ENCODE assay signal across 8 cellular contexts in genomic region chr2:227460079-227460485, GRCh38. TPM values are rescaled to one million over a fixed set of nuclear protein-coding genes. Genes with fewer than 3 reads are reported as not detected.
DNase-seq lines count a peak whose midpoint lies in the region; ATAC-seq, FAIRE-seq and TF ChIP-seq lines count a peak whose summit lies in the region.

No MANE protein-coding gene starts in this region.

- ATAC-seq in T-cell (replicated peaks in 1 of 4) = peak; percentile 68 to 76 (median 73)

- peak overlapping the region in 2 of 3 donors; percentile 39 to 55 for H3K4me3 Mint-ChIP-seq in T-cell
- H3K4me3 Mint-ChIP-seq in activated naive CD8-positive, alpha-beta T cell = peak overlapping the region; percentile 74

- H3K4me3 ChIP-seq in SJCRH30 (no peak overlapping the region), smooth muscle cell (no peak overlapping the region)

- H3K79me2 ChIP-seq in smooth muscle cell (ENCODE audit: low read depth) = no peaks in the 10 kb centered on the region

- peak; percentile 93 for FAIRE-seq in H54 (lab: Jason Lieb, UNC)

- H3K27me3 Mint-ChIP-seq in T-cell = no peaks in the 10 kb centered on the region
- H3K27me3 Mint-ChIP-seq in activated naive CD8-positive, alpha-beta T cell = no peaks in the 10 kb centered on the region

- DNase-seq in AG08395 (ENCODE audit: low spot score) (peak; percentile 41), H54 (ENCODE audit: insufficient read length, low spot score) (peak; percentile 70), T-cell (peak in 33 of 34 experiments; percentile 17 to 63 (median 45)), SJCRH30 (no peak), NCI-H1930 (lab: John Stamatoyannopoulos, UW) (no peak), smooth muscle cell (lab: John Stamatoyannopoulos, UW; ENCODE audit: unreplicated experiment) (no peak)
- peak in 2 of 3 donors; percentile 61 to 76 for DNase-seq in stimulated activated CD4-positive, alpha-beta T cell treated with anti-CD3 and anti-CD28 coated beads, TNF-alpha, amount 100 ng/mL, for 48 hours (ENCODE audit: low read depth in 3 of 3)

- H4K20me1 ChIP-seq in smooth muscle cell (ENCODE audit: low read depth) = no peaks in the 10 kb centered on the region

- H3K27me3 ChIP-seq in SJCRH30 = no peaks in the 10 kb centered on the region
- H3K27me3 ChIP-seq in smooth muscle cell (ENCODE audit: low read depth) = no peaks in the 10 kb centered on the region

- 32% methylated on average over 8 of the region's 8 CpGs for WGBS in smooth muscle cell (ENCODE audit: low lambda C conversion rate)

- H3K4me1 Mint-ChIP-seq in T-cell = peaks cover 55 to 67% (median 62%) of the 10 kb centered on the region in 3 donors
- H3K4me1 Mint-ChIP-seq in activated naive CD8-positive, alpha-beta T cell (ENCODE audit: low read depth) = peaks cover 80% of the 10 kb centered on the region

- H3K9ac ChIP-seq in smooth muscle cell (ENCODE audit: low read depth) = no peak overlapping the region

- no peak overlapping the region for H2AFZ ChIP-seq in smooth muscle cell (ENCODE audit: low read depth)

- H3K9me3 Mint-ChIP-seq in T-cell = no peaks in the 10 kb centered on the region
- no peaks in the 10 kb centered on the region for H3K9me3 Mint-ChIP-seq in activated naive CD8-positive, alpha-beta T cell (ENCODE audit: low read depth)

- TF ChIP-seq POLR2A in H54 (IDR thresholded peaks at IDR 0.05; ENCODE audit: low read depth, low read length) = no peak

- POLR2A ChIA-PET in T-cell (lab: Charles Lee) = interaction anchor here in 1 of 2 donors (0.6 kb wide), 1 partner anchor 93 kb away, joined by 3 read pairs; no protein-coding TSS in a partner anchor

- H3K4me1 ChIP-seq in SJCRH30 = no peaks in the 10 kb centered on the region
- H3K4me1 ChIP-seq in smooth muscle cell (ENCODE audit: low read depth) = no peaks in the 10 kb centered on the region

- CTCF ChIA-PET in T-cell (lab: Charles Lee) = interaction anchor here (0.5 to 1.0 kb wide), 2 partner anchors 8 to 10 kb away, joined by 4 to 11 read pairs; no protein-coding TSS in a partner anchor

- TF ChIP-seq CTCF in smooth muscle cell (IDR thresholded peaks at IDR 0.05; ENCODE audit: borderline replicate concordance, insufficient read depth, poor library complexity, severe bottlenecking) = no peak

- H3K27ac ChIP-seq in SJCRH30 (no peak overlapping the region), smooth muscle cell (ENCODE audit: low read depth) (no peak overlapping the region)

- H3K9me3 ChIP-seq in SJCRH30 (replicated peaks) (no peaks in the 10 kb centered on the region), smooth muscle cell (replicated peaks; ENCODE audit: low read depth) (no peaks in the 10 kb centered on the region)

- H3K36me3 Mint-ChIP-seq in T-cell = no peaks in the 10 kb centered on the region
- H3K36me3 Mint-ChIP-seq in activated naive CD8-positive, alpha-beta T cell = no peaks in the 10 kb centered on the region

- no peak overlapping the region for H3K4me2 ChIP-seq in smooth muscle cell

- H3K36me3 ChIP-seq in SJCRH30 (no peaks in the 10 kb centered on the region), smooth muscle cell (ENCODE audit: low read depth) (no peaks in the 10 kb centered on the region)

- H3K27ac Mint-ChIP-seq in T-cell = peak overlapping the region; percentile 47 to 72
- H3K27ac Mint-ChIP-seq in activated naive CD8-positive, alpha-beta T cell = peak overlapping the region; percentile 83

- H3F3A ChIP-seq in smooth muscle cell (ENCODE audit: low read depth) = no peaks in the 10 kb centered on the region

RNA-seq across cellular contexts. Expression of gene AGFG1, which starts 11.9 kb away (rescaled TPM):
- total RNA-seq in T-cell = 10 to 100 TPM; 48.6 to 61.4 (median 53.1) TPM
- total RNA-seq in SJCRH30 (2014; rRNA removed; shearing (Covaris generic)) = 76.0 and 89.9 TPM in 2 replicates
- total RNA-seq in smooth muscle cell = 127 and 143 TPM in 2 replicates
- 60.5 and 61.1 TPM in 2 replicates for polyA plus RNA-seq in smooth muscle cell

Comparison
In these comparisons a context has a peak if more than half of its experiments do, and no peak if none do; other contexts are left out.
1. DNase-seq: peak in AG08395 (single experiment), H54 (single experiment), T-cell (33 of 34) and stimulated activated CD4-positive, alpha-beta T cell treated with anti-CD3 and anti-CD28 coated beads, TNF-alpha, amount 100 ng/mL, for 48 hours (2 of 3); none in SJCRH30 (0 of 2), NCI-H1930 (0 of 2) and smooth muscle cell (single experiment).